Comparison of ENCODE assay signal across 9 cellular contexts in the genomic region with DNA sequence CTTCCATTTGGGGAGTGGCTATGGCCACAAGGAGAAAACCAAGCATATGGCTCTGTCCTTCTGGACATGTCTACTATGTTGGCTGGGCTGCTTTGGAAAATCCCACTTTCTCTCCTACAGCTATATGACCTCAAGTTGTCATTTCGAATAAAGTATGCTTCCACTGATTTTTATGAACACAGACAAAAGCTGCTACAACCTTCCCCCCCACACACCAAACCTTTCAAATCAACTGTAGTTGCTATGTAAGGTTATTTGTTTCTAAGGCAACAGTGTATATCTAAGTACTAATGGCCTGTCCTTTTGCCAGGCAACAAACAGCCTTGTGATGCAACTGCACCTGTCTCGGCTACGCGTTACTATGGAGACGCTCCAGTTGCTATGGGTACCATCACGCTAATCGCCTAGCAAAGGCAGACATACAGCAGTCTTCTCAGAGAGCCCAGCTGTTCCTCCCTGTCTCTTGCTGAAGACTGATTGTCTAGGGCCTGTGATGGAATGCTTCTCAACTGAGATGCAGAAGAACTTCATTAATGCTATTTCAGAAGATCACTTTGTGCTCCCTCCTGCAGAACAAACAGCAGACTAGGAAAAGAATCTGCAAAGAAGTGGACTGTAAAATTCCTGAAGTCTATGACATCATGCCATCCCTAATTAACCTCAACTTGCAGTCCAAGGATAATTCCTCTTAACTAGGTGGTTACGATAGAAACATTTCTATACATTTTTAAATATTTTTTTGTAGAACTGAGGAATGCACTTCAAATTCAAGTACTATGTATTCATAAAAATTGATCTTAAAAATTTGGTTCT.
DNase-seq lines count a peak whose midpoint lies in the region; ATAC-seq and TF ChIP-seq lines count a peak whose summit lies in the region.
"Had no signal": no experiment of that assay in that cellular context is flagged by ENCODE, and none has a peak within 500 bp of the region (broad histone marks: within the 10 kb centered on the region; RNA-seq: fewer than 3 reads in every experiment).

No MANE protein-coding gene starts in this region.

- CTCF ChIA-PET in activated CD8-positive, alpha-beta T cell treated with anti-CD3 and anti-CD28 coated beads for 36 hours (lab: Charles Lee), result interaction anchor here (0.9 kb wide), 2 partner anchors 10 to 13 kb away, joined by 3 read pairs; no protein-coding TSS in a partner anchor

- peaks cover 64% of the 10 kb centered on the region for H3K4me1 Mint-ChIP-seq in activated CD8-positive, alpha-beta T cell treated with anti-CD3 and anti-CD28 coated beads for 36 hours (ENCODE audit: low read depth)

- H3K27ac Mint-ChIP-seq in activated CD8-positive, alpha-beta T cell treated with anti-CD3 and anti-CD28 coated beads for 36 hours, result no peak overlapping the region

- ATAC-seq in activated CD8-positive, alpha-beta T cell treated with anti-CD3 and anti-CD28 coated beads for 36 hours, result no peak
- no peak for ATAC-seq in HG02798 (IDR thresholded peaks at IDR 0.05; ENCODE audit: poor library complexity, unreplicated experiment)
- no peak for ATAC-seq in HG02870 (IDR thresholded peaks at IDR 0.05; ENCODE audit: unreplicated experiment)

- H3K27me3 Mint-ChIP-seq in activated CD8-positive, alpha-beta T cell treated with anti-CD3 and anti-CD28 coated beads for 36 hours, result no peaks in the 10 kb centered on the region

- no peak for TF ChIP-seq CTCF in activated CD8-positive, alpha-beta T cell treated with anti-CD3 and anti-CD28 coated beads for 36 hours (IDR thresholded peaks at IDR 0.05)

- H3K4me3 Mint-ChIP-seq in activated CD8-positive, alpha-beta T cell treated with anti-CD3 and anti-CD28 coated beads for 36 hours, result no peak overlapping the region

- DNase-seq in Ammon's horn (ENCODE audit: low spot score) (peak; percentile 94), NCI-H128 (lab: John Stamatoyannopoulos, UW; ENCODE audit: unreplicated experiment) (peak; percentile 72), left kidney (ENCODE audit: low read depth, low spot score) (peak; percentile 90), CD1c-positive myeloid dendritic cell (ENCODE audit: extremely low spot score) (no peak)
- DNase-seq in activated CD8-positive, alpha-beta T cell treated with anti-CD3 and anti-CD28 coated beads for 36 hours, result peak; percentile 30
- DNase-seq in activated CD8-positive, alpha-beta memory T cell treated with anti-CD3 and anti-CD28 coated beads, Interleukin-2, amount 50 U/mL, for 48 hours, result no peak
- DNase-seq: lower lobe of right lung had no signal

- H3K9me3 Mint-ChIP-seq in activated CD8-positive, alpha-beta T cell treated with anti-CD3 and anti-CD28 coated beads for 36 hours, result no peaks in the 10 kb centered on the region

- intact Hi-C loops in activated CD8-positive, alpha-beta T cell treated with anti-CD3 and anti-CD28 coated beads for 36 hours (cut with micrococcal nuclease), result no loop called here

- POLR2A ChIA-PET in activated CD8-positive, alpha-beta T cell treated with anti-CD3 and anti-CD28 coated beads for 36 hours (lab: Charles Lee), result no interaction called here

- peaks cover 57% of the 10 kb centered on the region for H3K36me3 Mint-ChIP-seq in activated CD8-positive, alpha-beta T cell treated with anti-CD3 and anti-CD28 coated beads for 36 hours (ENCODE audit: low read depth)

Comparison
In these comparisons a context has a peak if more than half of its experiments do, and no peak if none do; other contexts are left out.
1. DNase-seq: peak in Ammon's horn (single experiment), NCI-H128 (single experiment), activated CD8-positive, alpha-beta T cell treated with anti-CD3 and anti-CD28 coated beads for 36 hours (single experiment) and left kidney (single experiment); none in CD1c-positive myeloid dendritic cell (single experiment) and activated CD8-positive, alpha-beta memory T cell treated with anti-CD3 and anti-CD28 coated beads, Interleukin-2, amount 50 U/mL, for 48 hours (single experiment).